In the genomic region with DNA sequence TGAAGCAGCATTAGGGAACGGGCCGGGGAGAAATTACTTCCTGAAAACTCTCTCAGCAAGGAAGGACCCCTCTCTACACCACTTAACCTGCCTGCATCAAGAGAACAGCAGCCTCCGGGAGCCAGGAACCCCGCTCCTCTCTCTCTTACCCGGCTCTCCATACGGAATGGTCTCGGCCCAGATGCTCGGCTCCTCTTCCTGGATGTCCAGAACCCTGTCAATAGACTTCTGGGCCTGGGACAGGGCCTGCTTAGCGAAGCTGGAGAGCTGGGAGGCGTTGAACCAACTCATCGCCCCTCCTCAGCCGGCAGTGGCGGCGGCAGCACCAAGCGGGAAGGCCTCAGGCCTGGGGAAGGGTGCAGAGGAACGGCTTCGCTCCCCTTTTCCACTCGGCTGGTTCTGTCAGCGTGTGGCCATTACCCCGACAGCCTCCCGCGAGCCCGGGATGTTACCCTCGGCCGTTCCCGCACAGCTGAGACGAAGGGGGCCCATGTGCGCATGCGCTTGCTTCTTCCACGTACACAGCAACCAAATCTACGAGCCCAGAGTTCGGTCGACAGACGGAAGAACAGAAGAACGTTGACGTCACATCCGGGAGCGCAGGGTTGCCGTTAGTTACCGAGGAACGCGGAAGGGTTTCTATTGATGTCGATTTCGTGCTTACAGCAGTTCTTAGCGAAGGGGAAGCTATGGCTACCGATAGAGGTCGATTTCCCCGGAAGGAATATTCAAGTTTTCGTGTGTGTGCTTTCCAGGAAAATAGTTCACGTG, we compare ENCODE assay signal across 1 cellular context.
TF ChIP-seq lines count a peak whose summit lies in the region.

A gene with protein sequence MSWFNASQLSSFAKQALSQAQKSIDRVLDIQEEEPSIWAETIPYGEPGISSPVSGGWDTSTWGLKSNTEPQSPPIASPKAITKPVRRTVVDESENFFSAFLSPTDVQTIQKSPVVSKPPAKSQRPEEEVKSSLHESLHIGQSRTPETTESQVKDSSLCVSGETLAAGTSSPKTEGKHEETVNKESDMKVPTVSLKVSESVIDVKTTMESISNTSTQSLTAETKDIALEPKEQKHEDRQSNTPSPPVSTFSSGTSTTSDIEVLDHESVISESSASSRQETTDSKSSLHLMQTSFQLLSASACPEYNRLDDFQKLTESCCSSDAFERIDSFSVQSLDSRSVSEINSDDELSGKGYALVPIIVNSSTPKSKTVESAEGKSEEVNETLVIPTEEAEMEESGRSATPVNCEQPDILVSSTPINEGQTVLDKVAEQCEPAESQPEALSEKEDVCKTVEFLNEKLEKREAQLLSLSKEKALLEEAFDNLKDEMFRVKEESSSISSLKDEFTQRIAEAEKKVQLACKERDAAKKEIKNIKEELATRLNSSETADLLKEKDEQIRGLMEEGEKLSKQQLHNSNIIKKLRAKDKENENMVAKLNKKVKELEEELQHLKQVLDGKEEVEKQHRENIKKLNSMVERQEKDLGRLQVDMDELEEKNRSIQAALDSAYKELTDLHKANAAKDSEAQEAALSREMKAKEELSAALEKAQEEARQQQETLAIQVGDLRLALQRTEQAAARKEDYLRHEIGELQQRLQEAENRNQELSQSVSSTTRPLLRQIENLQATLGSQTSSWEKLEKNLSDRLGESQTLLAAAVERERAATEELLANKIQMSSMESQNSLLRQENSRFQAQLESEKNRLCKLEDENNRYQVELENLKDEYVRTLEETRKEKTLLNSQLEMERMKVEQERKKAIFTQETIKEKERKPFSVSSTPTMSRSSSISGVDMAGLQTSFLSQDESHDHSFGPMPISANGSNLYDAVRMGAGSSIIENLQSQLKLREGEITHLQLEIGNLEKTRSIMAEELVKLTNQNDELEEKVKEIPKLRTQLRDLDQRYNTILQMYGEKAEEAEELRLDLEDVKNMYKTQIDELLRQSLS (minus strand): TSS at position 538 of the 771 bp plus-strand sequence. CDS start 247 bp downstream, at position 291.

TF ChIP-seq in GM12878, 131 proteins besides CTCF, POLR2A, EP300 and RAD21 (continued from another document and continues in another):
- TF ChIP-seq, protein P1, sequence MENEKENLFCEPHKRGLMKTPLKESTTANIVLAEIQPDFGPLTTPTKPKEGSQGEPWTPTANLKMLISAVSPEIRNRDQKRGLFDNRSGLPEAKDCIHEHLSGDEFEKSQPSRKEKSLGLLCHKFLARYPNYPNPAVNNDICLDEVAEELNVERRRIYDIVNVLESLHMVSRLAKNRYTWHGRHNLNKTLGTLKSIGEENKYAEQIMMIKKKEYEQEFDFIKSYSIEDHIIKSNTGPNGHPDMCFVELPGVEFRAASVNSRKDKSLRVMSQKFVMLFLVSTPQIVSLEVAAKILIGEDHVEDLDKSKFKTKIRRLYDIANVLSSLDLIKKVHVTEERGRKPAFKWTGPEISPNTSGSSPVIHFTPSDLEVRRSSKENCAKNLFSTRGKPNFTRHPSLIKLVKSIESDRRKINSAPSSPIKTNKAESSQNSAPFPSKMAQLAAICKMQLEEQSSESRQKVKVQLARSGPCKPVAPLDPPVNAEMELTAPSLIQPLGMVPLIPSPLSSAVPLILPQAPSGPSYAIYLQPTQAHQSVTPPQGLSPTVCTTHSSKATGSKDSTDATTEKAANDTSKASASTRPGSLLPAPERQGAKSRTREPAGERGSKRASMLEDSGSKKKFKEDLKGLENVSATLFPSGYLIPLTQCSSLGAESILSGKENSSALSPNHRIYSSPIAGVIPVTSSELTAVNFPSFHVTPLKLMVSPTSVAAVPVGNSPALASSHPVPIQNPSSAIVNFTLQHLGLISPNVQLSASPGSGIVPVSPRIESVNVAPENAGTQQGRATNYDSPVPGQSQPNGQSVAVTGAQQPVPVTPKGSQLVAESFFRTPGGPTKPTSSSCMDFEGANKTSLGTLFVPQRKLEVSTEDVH (IDR thresholded peaks at IDR 0.05; ENCODE audit: low read depth, partially characterized antibody) = peak; percentile 51
- TF ChIP-seq PML (IDR thresholded peaks at IDR 0.05; ENCODE audit: low read length) (peak; percentile 78), RFX5 (IDR thresholded peaks at IDR 0.05; ENCODE audit: low read depth, low read length) (peak; percentile 45; the same call in 1 of the 2 replicates), STAT1 (conservative IDR thresholded peaks at IDR 0.05) (no peak; the same call in 1 of the 2 replicates), SIX5 (IDR thresholded peaks at IDR 0.05; ENCODE audit: low read depth, low read length, severe bottlenecking) (peak; percentile 2), WRNIP1 (IDR thresholded peaks at IDR 0.05; ENCODE audit: borderline replicate concordance, low read depth, low read length) (no peak; the same call in 1 of the 2 replicates), LARP7 (IDR thresholded peaks at IDR 0.05) (0 out of 2 replicates have a peak, but pooled peaks have one; percentile 26), GABPA (IDR thresholded peaks at IDR 0.05; ENCODE audit: low read depth) (peak; percentile 90), TBL1XR1 (IDR thresholded peaks at IDR 0.05; ENCODE audit: low read depth, low read length) (no peak), CBFB (IDR thresholded peaks at IDR 0.05; ENCODE audit: low read depth) (peak; percentile 58; the same call in 1 of the 2 replicates), MTA3 (IDR thresholded peaks at IDR 0.05; ENCODE audit: borderline replicate concordance, low read length) (peak; percentile 74; the same call in 1 of the 2 replicates), RBBP5 (conservative IDR thresholded peaks at IDR 0.05) (no peak), RB1 (IDR thresholded peaks at IDR 0.05; ENCODE audit: borderline replicate concordance) (no peak), SMAD5 (IDR thresholded peaks at IDR 0.05; ENCODE audit: low read depth) (no peak; the same call in 1 of the 2 replicates)
- TF ChIP-seq, protein P2, sequence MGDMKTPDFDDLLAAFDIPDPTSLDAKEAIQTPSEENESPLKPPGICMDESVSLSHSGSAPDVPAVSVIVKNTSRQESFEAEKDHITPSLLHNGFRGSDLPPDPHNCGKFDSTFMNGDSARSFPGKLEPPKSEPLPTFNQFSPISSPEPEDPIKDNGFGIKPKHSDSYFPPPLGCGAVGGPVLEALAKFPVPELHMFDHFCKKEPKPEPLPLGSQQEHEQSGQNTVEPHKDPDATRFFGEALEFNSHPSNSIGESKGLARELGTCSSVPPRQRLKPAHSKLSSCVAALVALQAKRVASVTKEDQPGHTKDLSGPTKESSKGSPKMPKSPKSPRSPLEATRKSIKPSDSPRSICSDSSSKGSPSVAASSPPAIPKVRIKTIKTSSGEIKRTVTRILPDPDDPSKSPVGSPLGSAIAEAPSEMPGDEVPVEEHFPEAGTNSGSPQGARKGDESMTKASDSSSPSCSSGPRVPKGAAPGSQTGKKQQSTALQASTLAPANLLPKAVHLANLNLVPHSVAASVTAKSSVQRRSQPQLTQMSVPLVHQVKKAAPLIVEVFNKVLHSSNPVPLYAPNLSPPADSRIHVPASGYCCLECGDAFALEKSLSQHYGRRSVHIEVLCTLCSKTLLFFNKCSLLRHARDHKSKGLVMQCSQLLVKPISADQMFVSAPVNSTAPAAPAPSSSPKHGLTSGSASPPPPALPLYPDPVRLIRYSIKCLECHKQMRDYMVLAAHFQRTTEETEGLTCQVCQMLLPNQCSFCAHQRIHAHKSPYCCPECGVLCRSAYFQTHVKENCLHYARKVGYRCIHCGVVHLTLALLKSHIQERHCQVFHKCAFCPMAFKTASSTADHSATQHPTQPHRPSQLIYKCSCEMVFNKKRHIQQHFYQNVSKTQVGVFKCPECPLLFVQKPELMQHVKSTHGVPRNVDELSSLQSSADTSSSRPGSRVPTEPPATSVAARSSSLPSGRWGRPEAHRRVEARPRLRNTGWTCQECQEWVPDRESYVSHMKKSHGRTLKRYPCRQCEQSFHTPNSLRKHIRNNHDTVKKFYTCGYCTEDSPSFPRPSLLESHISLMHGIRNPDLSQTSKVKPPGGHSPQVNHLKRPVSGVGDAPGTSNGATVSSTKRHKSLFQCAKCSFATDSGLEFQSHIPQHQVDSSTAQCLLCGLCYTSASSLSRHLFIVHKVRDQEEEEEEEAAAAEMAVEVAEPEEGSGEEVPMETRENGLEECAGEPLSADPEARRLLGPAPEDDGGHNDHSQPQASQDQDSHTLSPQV (IDR thresholded peaks at IDR 0.05) = no peak
- TF ChIP-seq, protein P3, sequence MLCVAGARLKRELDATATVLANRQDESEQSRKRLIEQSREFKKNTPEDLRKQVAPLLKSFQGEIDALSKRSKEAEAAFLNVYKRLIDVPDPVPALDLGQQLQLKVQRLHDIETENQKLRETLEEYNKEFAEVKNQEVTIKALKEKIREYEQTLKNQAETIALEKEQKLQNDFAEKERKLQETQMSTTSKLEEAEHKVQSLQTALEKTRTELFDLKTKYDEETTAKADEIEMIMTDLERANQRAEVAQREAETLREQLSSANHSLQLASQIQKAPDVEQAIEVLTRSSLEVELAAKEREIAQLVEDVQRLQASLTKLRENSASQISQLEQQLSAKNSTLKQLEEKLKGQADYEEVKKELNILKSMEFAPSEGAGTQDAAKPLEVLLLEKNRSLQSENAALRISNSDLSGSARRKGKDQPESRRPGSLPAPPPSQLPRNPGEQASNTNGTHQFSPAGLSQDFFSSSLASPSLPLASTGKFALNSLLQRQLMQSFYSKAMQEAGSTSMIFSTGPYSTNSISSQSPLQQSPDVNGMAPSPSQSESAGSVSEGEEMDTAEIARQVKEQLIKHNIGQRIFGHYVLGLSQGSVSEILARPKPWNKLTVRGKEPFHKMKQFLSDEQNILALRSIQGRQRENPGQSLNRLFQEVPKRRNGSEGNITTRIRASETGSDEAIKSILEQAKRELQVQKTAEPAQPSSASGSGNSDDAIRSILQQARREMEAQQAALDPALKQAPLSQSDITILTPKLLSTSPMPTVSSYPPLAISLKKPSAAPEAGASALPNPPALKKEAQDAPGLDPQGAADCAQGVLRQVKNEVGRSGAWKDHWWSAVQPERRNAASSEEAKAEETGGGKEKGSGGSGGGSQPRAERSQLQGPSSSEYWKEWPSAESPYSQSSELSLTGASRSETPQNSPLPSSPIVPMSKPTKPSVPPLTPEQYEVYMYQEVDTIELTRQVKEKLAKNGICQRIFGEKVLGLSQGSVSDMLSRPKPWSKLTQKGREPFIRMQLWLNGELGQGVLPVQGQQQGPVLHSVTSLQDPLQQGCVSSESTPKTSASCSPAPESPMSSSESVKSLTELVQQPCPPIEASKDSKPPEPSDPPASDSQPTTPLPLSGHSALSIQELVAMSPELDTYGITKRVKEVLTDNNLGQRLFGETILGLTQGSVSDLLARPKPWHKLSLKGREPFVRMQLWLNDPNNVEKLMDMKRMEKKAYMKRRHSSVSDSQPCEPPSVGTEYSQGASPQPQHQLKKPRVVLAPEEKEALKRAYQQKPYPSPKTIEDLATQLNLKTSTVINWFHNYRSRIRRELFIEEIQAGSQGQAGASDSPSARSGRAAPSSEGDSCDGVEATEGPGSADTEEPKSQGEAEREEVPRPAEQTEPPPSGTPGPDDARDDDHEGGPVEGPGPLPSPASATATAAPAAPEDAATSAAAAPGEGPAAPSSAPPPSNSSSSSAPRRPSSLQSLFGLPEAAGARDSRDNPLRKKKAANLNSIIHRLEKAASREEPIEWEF (IDR thresholded peaks at IDR 0.05; ENCODE audit: insufficient replicate concordance, low read depth, low read length) = no peak
- TF ChIP-seq, protein P4, sequence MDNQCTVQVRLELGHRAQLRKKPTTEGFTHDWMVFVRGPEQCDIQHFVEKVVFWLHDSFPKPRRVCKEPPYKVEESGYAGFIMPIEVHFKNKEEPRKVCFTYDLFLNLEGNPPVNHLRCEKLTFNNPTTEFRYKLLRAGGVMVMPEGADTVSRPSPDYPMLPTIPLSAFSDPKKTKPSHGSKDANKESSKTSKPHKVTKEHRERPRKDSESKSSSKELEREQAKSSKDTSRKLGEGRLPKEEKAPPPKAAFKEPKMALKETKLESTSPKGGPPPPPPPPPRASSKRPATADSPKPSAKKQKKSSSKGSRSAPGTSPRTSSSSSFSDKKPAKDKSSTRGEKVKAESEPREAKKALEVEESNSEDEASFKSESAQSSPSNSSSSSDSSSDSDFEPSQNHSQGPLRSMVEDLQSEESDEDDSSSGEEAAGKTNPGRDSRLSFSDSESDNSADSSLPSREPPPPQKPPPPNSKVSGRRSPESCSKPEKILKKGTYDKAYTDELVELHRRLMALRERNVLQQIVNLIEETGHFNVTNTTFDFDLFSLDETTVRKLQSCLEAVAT (IDR thresholded peaks at IDR 0.05) = peak; percentile 55; the same call in 1 of the 2 replicates
- TF ChIP-seq, protein P5, sequence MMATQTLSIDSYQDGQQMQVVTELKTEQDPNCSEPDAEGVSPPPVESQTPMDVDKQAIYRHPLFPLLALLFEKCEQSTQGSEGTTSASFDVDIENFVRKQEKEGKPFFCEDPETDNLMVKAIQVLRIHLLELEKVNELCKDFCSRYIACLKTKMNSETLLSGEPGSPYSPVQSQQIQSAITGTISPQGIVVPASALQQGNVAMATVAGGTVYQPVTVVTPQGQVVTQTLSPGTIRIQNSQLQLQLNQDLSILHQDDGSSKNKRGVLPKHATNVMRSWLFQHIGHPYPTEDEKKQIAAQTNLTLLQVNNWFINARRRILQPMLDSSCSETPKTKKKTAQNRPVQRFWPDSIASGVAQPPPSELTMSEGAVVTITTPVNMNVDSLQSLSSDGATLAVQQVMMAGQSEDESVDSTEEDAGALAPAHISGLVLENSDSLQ (IDR thresholded peaks at IDR 0.05) = peak; percentile 37; the same call in 1 of the 2 replicates
- TF ChIP-seq, protein P6, sequence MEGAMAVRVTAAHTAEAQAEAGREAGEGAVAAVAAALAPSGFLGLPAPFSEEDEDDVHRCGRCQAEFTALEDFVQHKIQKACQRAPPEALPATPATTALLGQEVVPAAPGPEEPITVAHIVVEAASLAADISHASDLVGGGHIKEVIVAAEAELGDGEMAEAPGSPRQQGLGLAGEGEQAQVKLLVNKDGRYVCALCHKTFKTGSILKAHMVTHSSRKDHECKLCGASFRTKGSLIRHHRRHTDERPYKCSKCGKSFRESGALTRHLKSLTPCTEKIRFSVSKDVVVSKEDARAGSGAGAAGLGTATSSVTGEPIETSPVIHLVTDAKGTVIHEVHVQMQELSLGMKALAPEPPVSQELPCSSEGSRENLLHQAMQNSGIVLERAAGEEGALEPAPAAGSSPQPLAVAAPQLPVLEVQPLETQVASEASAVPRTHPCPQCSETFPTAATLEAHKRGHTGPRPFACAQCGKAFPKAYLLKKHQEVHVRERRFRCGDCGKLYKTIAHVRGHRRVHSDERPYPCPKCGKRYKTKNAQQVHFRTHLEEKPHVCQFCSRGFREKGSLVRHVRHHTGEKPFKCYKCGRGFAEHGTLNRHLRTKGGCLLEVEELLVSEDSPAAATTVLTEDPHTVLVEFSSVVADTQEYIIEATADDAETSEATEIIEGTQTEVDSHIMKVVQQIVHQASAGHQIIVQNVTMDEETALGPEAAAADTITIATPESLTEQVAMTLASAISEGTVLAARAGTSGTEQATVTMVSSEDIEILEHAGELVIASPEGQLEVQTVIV (IDR thresholded peaks at IDR 0.05; ENCODE audit: borderline replicate concordance, partially characterized antibody) = no peak
- TF ChIP-seq, protein P7, sequence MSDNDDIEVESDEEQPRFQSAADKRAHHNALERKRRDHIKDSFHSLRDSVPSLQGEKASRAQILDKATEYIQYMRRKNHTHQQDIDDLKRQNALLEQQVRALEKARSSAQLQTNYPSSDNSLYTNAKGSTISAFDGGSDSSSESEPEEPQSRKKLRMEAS (IDR thresholded peaks at IDR 0.05; ENCODE audit: low read depth, low read length) = no peak
